1 cellular context compared by ENCODE assay signal in genomic region chr3:66582721-66583141, GRCh38.
TF ChIP-seq lines count a peak whose summit lies in the region.

No MANE protein-coding gene starts in this region.

TF ChIP-seq in GM12878, 131 proteins besides CTCF, POLR2A, EP300 and RAD21 (continued from another document):
- TF ChIP-seq MLLT1 (IDR thresholded peaks at IDR 0.05), result 0 out of 2 replicates have a peak, but pooled peaks have one; percentile 31
- TF ChIP-seq IKZF1 (conservative IDR thresholded peaks at IDR 0.05), result peak; percentile 56
- no peak for TF ChIP-seq NFXL1 (IDR thresholded peaks at IDR 0.05; ENCODE audit: borderline replicate concordance)
- no peak for TF ChIP-seq HDGF (IDR thresholded peaks at IDR 0.05)
